In genomic region chr5:177553671-177554429, GRCh38 we compare ENCODE assay signal across 8 cellular contexts. TPM values are rescaled to one million over a fixed set of nuclear protein-coding genes. Genes with fewer than 3 reads are reported as not detected.
DNase-seq lines count a peak whose midpoint lies in the region; ATAC-seq and TF ChIP-seq lines count a peak whose summit lies in the region.

No MANE protein-coding gene starts in this region.

- H3K36me3 ChIP-seq in SK-N-MC (ENCODE audit: insufficient read depth, low read length) = peaks cover 28% of the 10 kb centered on the region
- no peaks in the 10 kb centered on the region for H3K36me3 ChIP-seq in smooth muscle cell (ENCODE audit: low read depth)

- no peak for TF ChIP-seq CTCF in smooth muscle cell (IDR thresholded peaks at IDR 0.05; ENCODE audit: borderline replicate concordance, insufficient read depth, poor library complexity, severe bottlenecking)

- peaks cover under 1% of the 10 kb centered on the region for H3F3A ChIP-seq in smooth muscle cell (ENCODE audit: low read depth)

- H3K79me2 ChIP-seq in smooth muscle cell (ENCODE audit: low read depth) = peaks cover 58% of the 10 kb centered on the region

- no peaks in the 10 kb centered on the region for H3K27me3 ChIP-seq in smooth muscle cell (ENCODE audit: low read depth)

- DNase-seq in NCI-H748 (lab: John Stamatoyannopoulos, UW; ENCODE audit: unreplicated experiment) (peak; percentile 50), NCI-H748 treated with DMSO at 0.1 percent for 48 hours (lab: John Stamatoyannopoulos, UW) (no peak), SK-N-MC (ENCODE audit: low read depth, low spot score) (no peak), astrocyte of the hippocampus (ENCODE audit: low read depth, low spot score) (peak; percentile 59), iPS-NIHi11 (ENCODE audit: low spot score) (peak; percentile 76), smooth muscle cell (lab: John Stamatoyannopoulos, UW; ENCODE audit: unreplicated experiment) (no peak), cerebellar nuclear complex (lab: John Stamatoyannopoulos, UW) (no peak)

- under 1% methylated on average over 35 of the region's 72 CpGs for WGBS in smooth muscle cell (ENCODE audit: low lambda C conversion rate)

- H3K4me2 ChIP-seq in smooth muscle cell = peak overlapping the region; percentile 98

- H3K27ac ChIP-seq in SK-N-MC = no peak overlapping the region
- peak overlapping the region; percentile 19 for H3K27ac ChIP-seq in smooth muscle cell (ENCODE audit: low read depth)

- ATAC-seq in HG02943 (IDR thresholded peaks at IDR 0.05; ENCODE audit: low read depth, unreplicated experiment) = peak; percentile 38

- H3K9ac ChIP-seq in SK-N-MC (ENCODE audit: insufficient read length) (peak overlapping the region; percentile 81), smooth muscle cell (ENCODE audit: low read depth) (peak overlapping the region; percentile 65)

- H3K9me3 ChIP-seq in SK-N-MC (ENCODE audit: low read depth, low read length) = no peaks in the 10 kb centered on the region
- no peaks in the 10 kb centered on the region for H3K9me3 ChIP-seq in smooth muscle cell (replicated peaks; ENCODE audit: low read depth)

- peak overlapping the region; percentile 25 for H2AFZ ChIP-seq in smooth muscle cell (ENCODE audit: low read depth)

- H4K20me1 ChIP-seq in smooth muscle cell (ENCODE audit: low read depth) = peaks cover 49% of the 10 kb centered on the region

- peaks cover 19% of the 10 kb centered on the region for H3K4me1 ChIP-seq in smooth muscle cell (ENCODE audit: low read depth)

- H3K4me3 ChIP-seq in SK-N-MC (peak overlapping the region; percentile 90), smooth muscle cell (peak overlapping the region; percentile 89)

RNA-seq across cellular contexts. Expression of gene FAM193B, which starts 0.5 kb away (rescaled TPM):
- total RNA-seq in smooth muscle cell = 28.3 and 36.5 TPM in 2 replicates
- polyA plus RNA-seq in smooth muscle cell = 42.8 and 58.2 TPM in 2 replicates

RNA-seq across cellular contexts. Expression of gene DDX41, which starts 37.1 kb away (rescaled TPM):
- total RNA-seq in smooth muscle cell = 77.2 and 90.0 TPM in 2 replicates
- 72.5 and 80.4 TPM in 2 replicates for polyA plus RNA-seq in smooth muscle cell

RNA-seq across cellular contexts. Expression of gene TMED9, which starts 38.2 kb away (rescaled TPM):
- total RNA-seq in smooth muscle cell = 211 and 224 TPM in 2 replicates
- polyA plus RNA-seq in smooth muscle cell = 611 and 662 TPM in 2 replicates

RNA-seq across cellular contexts. Expression of gene DOK3, which starts 44.2 kb away (rescaled TPM):
- total RNA-seq in smooth muscle cell = 0.58 and 1.5 TPM in 2 replicates
- polyA plus RNA-seq in smooth muscle cell = 1.4 and 3.5 TPM in 2 replicates

RNA-seq across cellular contexts. Expression of gene B4GALT7, which starts 46.1 kb away (rescaled TPM):
- 34.6 and 41.5 TPM in 2 replicates for total RNA-seq in smooth muscle cell
- polyA plus RNA-seq in smooth muscle cell = 55.8 and 72.8 TPM in 2 replicates

Comparison
In these comparisons a context has a peak if more than half of its experiments do, and no peak if none do; other contexts are left out.
1. DNase-seq: peak in NCI-H748 (single experiment), astrocyte of the hippocampus (single experiment) and iPS-NIHi11 (single experiment); none in NCI-H748 treated with DMSO at 0.1 percent for 48 hours (single experiment), SK-N-MC (single experiment), smooth muscle cell (single experiment) and cerebellar nuclear complex (0 of 2).